8 cellular contexts compared by ENCODE assay signal in the genomic region with DNA sequence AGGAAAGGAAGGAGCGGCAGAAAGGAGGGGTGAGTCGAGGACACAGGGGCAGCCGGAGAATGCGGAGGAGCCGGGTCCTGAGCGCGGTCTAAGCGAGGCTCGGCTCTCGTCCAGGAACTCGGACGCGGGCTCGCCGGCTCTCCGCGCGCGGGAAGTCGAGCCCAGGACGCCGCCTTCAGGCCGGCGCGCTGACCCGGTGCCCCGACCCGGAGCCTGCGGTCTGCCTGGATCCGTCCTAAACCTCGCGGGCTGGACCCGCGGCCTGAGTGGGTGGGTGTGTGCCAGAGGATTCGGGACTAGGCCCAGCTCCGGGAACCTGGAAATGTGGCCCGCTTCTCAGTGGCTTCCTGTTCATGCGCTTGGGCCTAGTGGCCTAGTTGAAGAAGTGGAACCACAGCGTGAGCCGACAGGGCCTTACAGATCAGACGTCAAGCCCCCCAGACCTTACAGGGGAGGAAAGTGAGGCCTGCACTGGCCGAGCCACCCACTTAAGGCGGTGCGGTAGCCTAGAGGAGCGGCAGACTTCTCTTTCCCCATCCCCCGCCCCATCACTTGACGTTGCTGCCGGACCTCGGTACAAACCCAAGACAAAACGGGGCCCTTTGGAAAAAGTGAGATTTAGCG. TPM values are rescaled to one million over a fixed set of nuclear protein-coding genes. Genes with fewer than 3 reads are reported as not detected.
DNase-seq lines count a peak whose midpoint lies in the region; ATAC-seq and TF ChIP-seq lines count a peak whose summit lies in the region.

No MANE protein-coding gene starts in this region.

- H3K4me1 Mint-ChIP-seq in activated naive CD4-positive, alpha-beta T cell treated with anti-CD3 and anti-CD28 coated beads, Interleukin-2, amount 10 ng/mL, durations not matched to agents 7 days and 5 days, result peaks cover 35% of the 10 kb centered on the region

- peak; percentile 29 for DNase-seq in Ammon's horn (ENCODE audit: low spot score)
- DNase-seq in LoVo (ENCODE audit: low spot score), result peak; percentile 52
- peak; percentile 41 for DNase-seq in activated naive CD4-positive, alpha-beta T cell treated with anti-CD3 and anti-CD28 coated beads, Interleukin-2, amount 10 ng/mL, durations not matched to agents 7 days and 5 days
- peak; percentile 26 to 59 for DNase-seq in heart right ventricle
- peak; percentile 87 for DNase-seq in posterior vena cava (ENCODE audit: low spot score)
- DNase-seq in SW 1271 (lab: John Stamatoyannopoulos, UW), result no peak
- DNase-seq in HT-29 (ENCODE audit: low spot score), result no peak

- H3K36me3 ChIP-seq in heart right ventricle, result no peaks in the 10 kb centered on the region

- peaks cover 57% of the 10 kb centered on the region for H3K27me3 Mint-ChIP-seq in activated naive CD4-positive, alpha-beta T cell treated with anti-CD3 and anti-CD28 coated beads, Interleukin-2, amount 10 ng/mL, durations not matched to agents 7 days and 5 days

- 16 to 17% methylated on average over 51 of the region's 51 CpGs for WGBS in heart right ventricle, 2 donors

- H3K4me3 ChIP-seq in heart right ventricle, result peak overlapping the region; percentile 54 to 98 (median 89)

- intact Hi-C loops in heart right ventricle (cut with DNase I), result loop anchor here in 1 of 10 donors (10.0 kb wide), 1 partner anchor 191 kb away; the partner anchor contains the start of gene MTAP
- intact Hi-C loops in posterior vena cava (cut with DNase I), result loop anchor here (10.0 kb wide), 2 partner anchors 181 to 191 kb away; partner anchors contain the start of gene MTAP (in 1 of the 2)

- H3K9me3 Mint-ChIP-seq in activated naive CD4-positive, alpha-beta T cell treated with anti-CD3 and anti-CD28 coated beads, Interleukin-2, amount 10 ng/mL, durations not matched to agents 7 days and 5 days, result no peaks in the 10 kb centered on the region

- peaks cover 0 to 19% (median 5%) of the 10 kb centered on the region in 9 donors for H3K4me1 ChIP-seq in heart right ventricle

- H3K4me3 Mint-ChIP-seq in activated naive CD4-positive, alpha-beta T cell treated with anti-CD3 and anti-CD28 coated beads, Interleukin-2, amount 10 ng/mL, durations not matched to agents 7 days and 5 days, result peak overlapping the region; percentile 98

- peak overlapping the region in 9 of 10 donors; percentile 59 to 98 (median 75) for H3K27ac ChIP-seq in heart right ventricle

- ATAC-seq in GM18907 (IDR thresholded peaks at IDR 0.05; ENCODE audit: unreplicated experiment) (peak; percentile 34), heart right ventricle (peak; percentile 66 to 83 (median 76))

- peak in 4 of 9 donors; percentile 29 to 50 (median 43) for TF ChIP-seq CTCF in heart right ventricle (IDR thresholded peaks at IDR 0.05)

- peak overlapping the region; percentile 100 for H3K27ac Mint-ChIP-seq in activated naive CD4-positive, alpha-beta T cell treated with anti-CD3 and anti-CD28 coated beads, Interleukin-2, amount 10 ng/mL, durations not matched to agents 7 days and 5 days

- H3K36me3 Mint-ChIP-seq in activated naive CD4-positive, alpha-beta T cell treated with anti-CD3 and anti-CD28 coated beads, Interleukin-2, amount 10 ng/mL, durations not matched to agents 7 days and 5 days, result peaks cover 41% of the 10 kb centered on the region

- CTCF ChIA-PET in activated naive CD4-positive, alpha-beta T cell treated with anti-CD3 and anti-CD28 coated beads, Interleukin-2, amount 10 ng/mL, durations not matched to agents 7 days and 5 days (lab: Charles Lee), result interaction anchor here (1.0 to 4.1 kb wide), 6 partner anchors 11 to 184 kb away, joined by 3 to 18 read pairs (median 5); partner anchors contain the start of gene CDKN2B

- peaks cover 0 to 51% (median 38%) of the 10 kb centered on the region in 7 donors for H3K27me3 ChIP-seq in heart right ventricle

- no peaks in the 10 kb centered on the region for H3K9me3 ChIP-seq in heart right ventricle

RNA-seq across cellular contexts. Expression of gene CDKN2B-AS1, which starts 1.2 kb away (rescaled TPM):
- total RNA-seq in heart right ventricle, result under 1 TPM in 3 of 10 donors, not detected in 7; 0.14 to 0.45 (median 0.30) TPM
- polyA plus RNA-seq in heart right ventricle, result not detected
- under 1 TPM; 0.65 to 1.00 TPM for total RNA-seq in posterior vena cava
- total RNA-seq in HT-29 (2014; rRNA removed; shearing (Covaris generic)), result 6.7 and 6.9 TPM in 2 replicates

RNA-seq across cellular contexts. Expression of gene CDKN2A, which starts 1.6 kb away (rescaled TPM):
- 1 to 10 TPM in 2 of 10 donors, under 1 TPM in 3, not detected in 5; 0.31 to 1.9 (median 0.48) TPM for total RNA-seq in heart right ventricle
- 1 to 10 TPM in 1 of 2 donors, under 1 TPM in 1; 0.03 to 1.1 TPM for polyA plus RNA-seq in heart right ventricle
- total RNA-seq in posterior vena cava, result 1 to 10 TPM in 1 of 2 donors, under 1 TPM in 1; 0.81 to 1.4 TPM
- 871 and 958 TPM in 2 replicates for total RNA-seq in HT-29 (2014; rRNA removed; shearing (Covaris generic))

RNA-seq across cellular contexts. Expression of gene CDKN2B, which starts 13.3 kb away (rescaled TPM):
- total RNA-seq in heart right ventricle (1 to 10 TPM; 1.3 to 5.2 (median 2.2) TPM), posterior vena cava (1 to 10 TPM; 7.1 to 8.2 TPM)
- polyA plus RNA-seq in heart right ventricle, result 1 to 10 TPM; 1.1 to 1.4 TPM
- total RNA-seq in HT-29 (2014; rRNA removed; shearing (Covaris generic)), result 13.0 and 24.8 TPM in 2 replicates

Comparison
In these comparisons a context has a peak if more than half of its experiments do, and no peak if none do; other contexts are left out.
1. DNase-seq: peak in Ammon's horn (single experiment), LoVo (single experiment), activated naive CD4-positive, alpha-beta T cell treated with anti-CD3 and anti-CD28 coated beads, Interleukin-2, amount 10 ng/mL, durations not matched to agents 7 days and 5 days (single experiment), heart right ventricle (2 of 2) and posterior vena cava (single experiment); none in SW 1271 (0 of 2) and HT-29 (single experiment).
2. RNA of gene CDKN2A, which starts 1.6 kb away (total RNA-seq): 871 to 958 TPM in HT-29; 0.81 to 1.4 TPM in posterior vena cava and 0.31 to 1.9 TPM in heart right ventricle; every median in the first group is over 100 times any median in the second.